In the genomic region with DNA sequence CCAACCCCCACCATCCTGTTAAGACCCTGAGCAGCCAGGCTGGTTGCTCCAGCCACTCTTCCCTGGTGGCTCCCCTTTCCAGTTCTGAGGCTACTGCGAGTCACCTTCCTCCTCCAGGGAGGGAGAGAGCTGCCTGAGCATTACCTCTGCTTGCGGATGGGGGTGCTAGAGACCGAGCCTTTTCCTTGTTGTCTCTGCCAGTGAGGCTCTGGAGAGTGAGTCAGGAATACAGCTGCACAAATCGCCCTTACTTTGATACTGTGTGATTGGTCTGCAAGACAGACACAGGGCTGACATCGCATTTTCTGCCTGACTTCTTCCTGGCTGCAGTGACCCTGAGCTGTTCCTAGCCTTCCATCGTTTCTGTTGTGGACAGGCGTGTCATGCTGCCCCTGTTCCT, we compare ENCODE assay signal across 1 cellular context.
TF ChIP-seq lines count a peak whose summit lies in the region.

No MANE protein-coding gene starts in this region.

TF ChIP-seq in GM23338, 12 proteins besides CTCF, POLR2A, EP300 and RAD21 (continued from another document):
- TF ChIP-seq, protein P1, sequence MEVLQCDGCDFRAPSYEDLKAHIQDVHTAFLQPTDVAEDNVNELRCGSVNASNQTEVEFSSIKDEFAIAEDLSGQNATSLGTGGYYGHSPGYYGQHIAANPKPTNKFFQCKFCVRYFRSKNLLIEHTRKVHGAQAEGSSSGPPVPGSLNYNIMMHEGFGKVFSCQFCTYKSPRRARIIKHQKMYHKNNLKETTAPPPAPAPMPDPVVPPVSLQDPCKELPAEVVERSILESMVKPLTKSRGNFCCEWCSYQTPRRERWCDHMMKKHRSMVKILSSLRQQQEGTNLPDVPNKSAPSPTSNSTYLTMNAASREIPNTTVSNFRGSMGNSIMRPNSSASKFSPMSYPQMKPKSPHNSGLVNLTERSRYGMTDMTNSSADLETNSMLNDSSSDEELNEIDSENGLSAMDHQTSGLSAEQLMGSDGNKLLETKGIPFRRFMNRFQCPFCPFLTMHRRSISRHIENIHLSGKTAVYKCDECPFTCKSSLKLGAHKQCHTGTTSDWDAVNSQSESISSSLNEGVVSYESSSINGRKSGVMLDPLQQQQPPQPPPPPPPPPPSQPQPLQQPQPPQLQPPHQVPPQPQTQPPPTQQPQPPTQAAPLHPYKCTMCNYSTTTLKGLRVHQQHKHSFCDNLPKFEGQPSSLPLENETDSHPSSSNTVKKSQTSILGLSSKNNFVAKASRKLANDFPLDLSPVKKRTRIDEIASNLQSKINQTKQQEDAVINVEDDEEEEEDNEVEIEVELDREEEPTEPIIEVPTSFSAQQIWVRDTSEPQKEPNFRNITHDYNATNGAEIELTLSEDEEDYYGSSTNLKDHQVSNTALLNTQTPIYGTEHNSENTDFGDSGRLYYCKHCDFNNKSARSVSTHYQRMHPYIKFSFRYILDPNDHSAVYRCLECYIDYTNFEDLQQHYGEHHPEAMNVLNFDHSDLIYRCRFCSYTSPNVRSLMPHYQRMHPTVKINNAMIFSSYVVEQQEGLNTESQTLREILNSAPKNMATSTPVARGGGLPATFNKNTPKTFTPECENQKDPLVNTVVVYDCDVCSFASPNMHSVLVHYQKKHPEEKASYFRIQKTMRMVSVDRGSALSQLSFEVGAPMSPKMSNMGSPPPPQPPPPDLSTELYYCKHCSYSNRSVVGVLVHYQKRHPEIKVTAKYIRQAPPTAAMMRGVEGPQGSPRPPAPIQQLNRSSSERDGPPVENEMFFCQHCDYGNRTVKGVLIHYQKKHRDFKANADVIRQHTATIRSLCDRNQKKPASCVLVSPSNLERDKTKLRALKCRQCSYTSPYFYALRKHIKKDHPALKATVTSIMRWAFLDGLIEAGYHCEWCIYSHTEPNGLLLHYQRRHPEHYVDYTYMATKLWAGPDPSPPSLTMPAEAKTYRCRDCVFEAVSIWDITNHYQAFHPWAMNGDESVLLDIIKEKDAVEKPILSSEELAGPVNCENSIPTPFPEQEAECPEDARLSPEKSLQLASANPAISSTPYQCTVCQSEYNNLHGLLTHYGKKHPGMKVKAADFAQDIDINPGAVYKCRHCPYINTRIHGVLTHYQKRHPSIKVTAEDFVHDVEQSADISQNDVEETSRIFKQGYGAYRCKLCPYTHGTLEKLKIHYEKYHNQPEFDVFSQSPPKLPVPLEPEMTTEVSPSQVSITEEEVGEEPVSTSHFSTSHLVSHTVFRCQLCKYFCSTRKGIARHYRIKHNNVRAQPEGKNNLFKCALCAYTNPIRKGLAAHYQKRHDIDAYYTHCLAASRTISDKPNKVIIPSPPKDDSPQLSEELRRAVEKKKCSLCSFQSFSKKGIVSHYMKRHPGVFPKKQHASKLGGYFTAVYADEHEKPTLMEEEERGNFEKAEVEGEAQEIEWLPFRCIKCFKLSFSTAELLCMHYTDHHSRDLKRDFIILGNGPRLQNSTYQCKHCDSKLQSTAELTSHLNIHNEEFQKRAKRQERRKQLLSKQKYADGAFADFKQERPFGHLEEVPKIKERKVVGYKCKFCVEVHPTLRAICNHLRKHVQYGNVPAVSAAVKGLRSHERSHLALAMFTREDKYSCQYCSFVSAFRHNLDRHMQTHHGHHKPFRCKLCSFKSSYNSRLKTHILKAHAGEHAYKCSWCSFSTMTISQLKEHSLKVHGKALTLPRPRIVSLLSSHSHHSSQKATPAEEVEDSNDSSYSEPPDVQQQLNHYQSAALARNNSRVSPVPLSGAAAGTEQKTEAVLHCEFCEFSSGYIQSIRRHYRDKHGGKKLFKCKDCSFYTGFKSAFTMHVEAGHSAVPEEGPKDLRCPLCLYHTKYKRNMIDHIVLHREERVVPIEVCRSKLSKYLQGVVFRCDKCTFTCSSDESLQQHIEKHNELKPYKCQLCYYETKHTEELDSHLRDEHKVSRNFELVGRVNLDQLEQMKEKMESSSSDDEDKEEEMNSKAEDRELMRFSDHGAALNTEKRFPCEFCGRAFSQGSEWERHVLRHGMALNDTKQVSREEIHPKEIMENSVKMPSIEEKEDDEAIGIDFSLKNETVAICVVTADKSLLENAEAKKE (CRISPR knock-in tag; IDR thresholded peaks at IDR 0.05): no peak
- TF ChIP-seq, protein P2, sequence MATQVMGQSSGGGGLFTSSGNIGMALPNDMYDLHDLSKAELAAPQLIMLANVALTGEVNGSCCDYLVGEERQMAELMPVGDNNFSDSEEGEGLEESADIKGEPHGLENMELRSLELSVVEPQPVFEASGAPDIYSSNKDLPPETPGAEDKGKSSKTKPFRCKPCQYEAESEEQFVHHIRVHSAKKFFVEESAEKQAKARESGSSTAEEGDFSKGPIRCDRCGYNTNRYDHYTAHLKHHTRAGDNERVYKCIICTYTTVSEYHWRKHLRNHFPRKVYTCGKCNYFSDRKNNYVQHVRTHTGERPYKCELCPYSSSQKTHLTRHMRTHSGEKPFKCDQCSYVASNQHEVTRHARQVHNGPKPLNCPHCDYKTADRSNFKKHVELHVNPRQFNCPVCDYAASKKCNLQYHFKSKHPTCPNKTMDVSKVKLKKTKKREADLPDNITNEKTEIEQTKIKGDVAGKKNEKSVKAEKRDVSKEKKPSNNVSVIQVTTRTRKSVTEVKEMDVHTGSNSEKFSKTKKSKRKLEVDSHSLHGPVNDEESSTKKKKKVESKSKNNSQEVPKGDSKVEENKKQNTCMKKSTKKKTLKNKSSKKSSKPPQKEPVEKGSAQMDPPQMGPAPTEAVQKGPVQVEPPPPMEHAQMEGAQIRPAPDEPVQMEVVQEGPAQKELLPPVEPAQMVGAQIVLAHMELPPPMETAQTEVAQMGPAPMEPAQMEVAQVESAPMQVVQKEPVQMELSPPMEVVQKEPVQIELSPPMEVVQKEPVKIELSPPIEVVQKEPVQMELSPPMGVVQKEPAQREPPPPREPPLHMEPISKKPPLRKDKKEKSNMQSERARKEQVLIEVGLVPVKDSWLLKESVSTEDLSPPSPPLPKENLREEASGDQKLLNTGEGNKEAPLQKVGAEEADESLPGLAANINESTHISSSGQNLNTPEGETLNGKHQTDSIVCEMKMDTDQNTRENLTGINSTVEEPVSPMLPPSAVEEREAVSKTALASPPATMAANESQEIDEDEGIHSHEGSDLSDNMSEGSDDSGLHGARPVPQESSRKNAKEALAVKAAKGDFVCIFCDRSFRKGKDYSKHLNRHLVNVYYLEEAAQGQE (IDR thresholded peaks at IDR 0.05; ENCODE audit: unreplicated experiment): no peak
